9 cellular contexts compared by ENCODE assay signal in the genomic region with DNA sequence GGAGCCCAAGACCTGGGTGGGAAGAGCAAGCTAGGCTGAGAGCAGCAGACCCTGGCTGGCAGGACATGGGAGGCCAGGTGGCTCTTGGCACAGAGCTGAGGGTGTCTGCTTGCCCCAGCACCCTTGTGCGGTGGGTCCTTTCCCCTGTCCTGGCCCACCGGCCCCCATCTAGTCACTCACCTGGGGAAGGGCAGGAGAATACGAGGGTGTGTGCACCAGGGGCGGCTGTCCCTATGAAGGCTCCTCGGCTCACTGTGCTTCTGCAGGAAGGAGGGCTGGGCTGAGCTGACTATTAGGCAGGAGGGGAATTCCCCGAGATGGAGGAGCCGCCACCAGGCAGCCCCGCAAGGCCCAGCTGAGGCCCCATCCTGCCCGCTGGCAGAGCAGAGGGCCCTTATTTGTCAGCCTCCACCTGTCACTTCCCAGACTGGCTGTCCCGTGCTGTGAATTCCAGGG. TPM values are rescaled to one million over a fixed set of nuclear protein-coding genes. Genes with fewer than 3 reads are reported as not detected.
DNase-seq lines count a peak whose midpoint lies in the region; ATAC-seq and TF ChIP-seq lines count a peak whose summit lies in the region.
"Had no signal": no experiment of that assay in that cellular context is flagged by ENCODE, and none has a peak within 500 bp of the region (broad histone marks: within the 10 kb centered on the region; RNA-seq: fewer than 3 reads in every experiment).

No MANE protein-coding gene starts in this region.

- H3K4me1 ChIP-seq in effector memory CD4-positive, alpha-beta T cell (ENCODE audit: control insufficient read depth, insufficient read depth, low read length, poor library complexity, severe bottlenecking) = peaks cover 45% of the 10 kb centered on the region
- peaks cover 48% of the 10 kb centered on the region for H3K4me1 ChIP-seq in suprapubic skin
- H3K4me1 ChIP-seq in gastroesophageal sphincter = peaks cover 0 to 37% (median 13%) of the 10 kb centered on the region in 3 donors

- peak overlapping the region; percentile 42 for H3K4me3 ChIP-seq in effector memory CD4-positive, alpha-beta T cell (ENCODE audit: insufficient read depth, low read depth, low read length, poor library complexity, severe bottlenecking)
- no peak overlapping the region for H3K4me3 ChIP-seq in suprapubic skin
- H3K4me3 ChIP-seq in gastroesophageal sphincter = no peak overlapping the region
- H3K4me3 ChIP-seq: right lobe of liver had no signal

- no peak for TF ChIP-seq EP300 in suprapubic skin (IDR thresholded peaks at IDR 0.05)
- no peak for TF ChIP-seq EP300 in gastroesophageal sphincter (IDR thresholded peaks at IDR 0.05)

- no peaks in the 10 kb centered on the region for H3K36me3 ChIP-seq in effector memory CD4-positive, alpha-beta T cell (ENCODE audit: control insufficient read depth, insufficient read depth, low read length)
- no peaks in the 10 kb centered on the region for H3K36me3 ChIP-seq in suprapubic skin
- H3K36me3 ChIP-seq in gastroesophageal sphincter = no peaks in the 10 kb centered on the region
- H3K36me3 ChIP-seq: right lobe of liver had no signal

- TF ChIP-seq CTCF in suprapubic skin (IDR thresholded peaks at IDR 0.05) (no peak), gastroesophageal sphincter (IDR thresholded peaks at IDR 0.05) (no peak)

- TF ChIP-seq POLR2A in suprapubic skin (IDR thresholded peaks at IDR 0.05) (no peak), gastroesophageal sphincter (IDR thresholded peaks at IDR 0.05) (no peak)

- H3K9me3 ChIP-seq in effector memory CD4-positive, alpha-beta T cell (ENCODE audit: control insufficient read depth, low read length) = no peaks in the 10 kb centered on the region
- no peaks in the 10 kb centered on the region for H3K9me3 ChIP-seq in suprapubic skin
- no peaks in the 10 kb centered on the region for H3K9me3 ChIP-seq in gastroesophageal sphincter
- H3K9me3 ChIP-seq: right lobe of liver had no signal

- no peaks in the 10 kb centered on the region for H3K27me3 ChIP-seq in effector memory CD4-positive, alpha-beta T cell (replicated peaks; ENCODE audit: control insufficient read depth, insufficient read depth, low read length, poor library complexity, severe bottlenecking)
- H3K27me3 ChIP-seq in suprapubic skin (no peaks in the 10 kb centered on the region), gastroesophageal sphincter (peaks cover 3% of the 10 kb centered on the region)
- H3K27me3 ChIP-seq: right lobe of liver had no signal

- 39% methylated on average over 6 of the region's 10 CpGs for WGBS in suprapubic skin
- no CpG with 5 or more reads among the region's 10 CpGs for WGBS in gastroesophageal sphincter (ENCODE audit: low coverage in 1 of 2), 2 donors

- DNase-seq in UCSD-AML1 (lab: John Stamatoyannopoulos, UW; ENCODE audit: unreplicated experiment) (peak; percentile 52), suprapubic skin (ENCODE audit: low spot score in 2 of 2) (no peak), NCI-H146 (lab: John Stamatoyannopoulos, UW) (no peak)
- peak; percentile 64 to 72 (median 67) for DNase-seq in effector memory CD4-positive, alpha-beta T cell
- peak; percentile 44 to 63 (median 46) for DNase-seq in stimulated activated CD4-positive, alpha-beta T cell treated with anti-CD3 and anti-CD28 coated beads, TNF-alpha, amount 100 ng/mL, for 4 hours (ENCODE audit: low read depth in 3 of 3)
- DNase-seq: right lobe of liver had no signal

- peak; percentile 72 for ATAC-seq in GM18868 (IDR thresholded peaks at IDR 0.05; ENCODE audit: unreplicated experiment)
- ATAC-seq in HG02973 (IDR thresholded peaks at IDR 0.05; ENCODE audit: unreplicated experiment) = peak; percentile 70
- no peak for ATAC-seq in gastroesophageal sphincter

- H3K27ac ChIP-seq in effector memory CD4-positive, alpha-beta T cell (ENCODE audit: insufficient read depth, low read length, poor library complexity, severe bottlenecking) = peak overlapping the region; percentile 89
- H3K27ac ChIP-seq in suprapubic skin = no peak overlapping the region
- peak overlapping the region in 2 of 4 donors; percentile 9 to 74 for H3K27ac ChIP-seq in gastroesophageal sphincter

RNA-seq across cellular contexts. Expression of gene TNIP1, which starts 6.1 kb away (rescaled TPM):
- total RNA-seq in suprapubic skin = 10 to 100 TPM; 47.5 to 94.7 (median 70.9) TPM
- total RNA-seq in gastroesophageal sphincter = 100 to 1,000 TPM in 2 of 4 donors, 10 to 100 TPM in 2; 74.2 to 142 (median 97.9) TPM

Comparison
In these comparisons a context has a peak if more than half of its experiments do, and no peak if none do; other contexts are left out.
1. DNase-seq: peak in UCSD-AML1 (single experiment), effector memory CD4-positive, alpha-beta T cell (3 of 3) and stimulated activated CD4-positive, alpha-beta T cell treated with anti-CD3 and anti-CD28 coated beads, TNF-alpha, amount 100 ng/mL, for 4 hours (3 of 3); none in suprapubic skin (0 of 2) and NCI-H146 (single experiment).